Comparison of ENCODE assay signal across 12 cellular contexts in the genomic region with DNA sequence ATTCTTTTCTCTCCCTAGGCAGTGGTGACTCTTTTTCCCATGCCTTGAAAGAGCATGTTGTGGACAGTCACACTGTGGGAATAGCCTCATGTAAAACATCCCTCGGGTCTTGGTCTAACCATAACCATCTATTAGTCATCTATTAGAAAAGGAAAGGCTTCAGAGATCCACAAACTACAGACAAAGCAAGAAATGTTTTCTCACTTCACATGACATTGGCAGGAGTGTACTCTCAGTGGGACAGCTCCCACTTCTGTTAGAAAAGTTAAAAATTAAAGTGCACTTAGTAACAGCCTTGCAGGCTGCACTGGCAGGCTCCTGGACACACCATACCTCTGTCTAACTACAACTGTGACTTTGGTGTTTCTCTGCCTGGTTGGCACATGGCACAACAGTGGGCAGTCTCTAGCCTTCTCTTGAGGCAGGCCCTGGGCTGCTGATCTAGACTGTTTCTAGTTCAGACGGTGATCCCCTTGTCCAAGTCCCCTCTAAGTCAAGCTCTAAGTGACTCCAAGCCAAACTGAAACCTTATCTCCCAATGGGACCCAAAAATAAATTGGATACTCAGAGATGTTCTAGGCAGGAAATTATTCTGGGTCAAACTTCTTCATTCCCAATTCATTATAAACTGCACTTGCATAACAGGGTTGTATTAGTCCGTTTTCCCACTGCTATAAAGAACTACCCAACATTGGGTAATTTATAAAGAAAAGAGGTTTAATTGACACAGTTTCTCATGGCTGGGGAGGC. TPM values are rescaled to one million over a fixed set of nuclear protein-coding genes. Genes with fewer than 3 reads are reported as not detected.
DNase-seq lines count a peak whose midpoint lies in the region; ATAC-seq and TF ChIP-seq lines count a peak whose summit lies in the region.
"Had no signal": no experiment of that assay in that cellular context is flagged by ENCODE, and none has a peak within 500 bp of the region (broad histone marks: within the 10 kb centered on the region; RNA-seq: fewer than 3 reads in every experiment).

No MANE protein-coding gene starts in this region.

- H3K4me3 ChIP-seq in fibroblast of the aortic adventitia (ENCODE audit: low read depth, low read length) (no peak overlapping the region), Karpas-422 (ENCODE audit: low read length) (no peak overlapping the region)

- TF ChIP-seq CTCF in fibroblast of the aortic adventitia (IDR thresholded peaks at IDR 0.05; ENCODE audit: insufficient read depth, low read length) (no peak), progenitor cell of endocrine pancreas (IDR thresholded peaks at IDR 0.05; ENCODE audit: unreplicated experiment) (no peak)

- H3K36me3 ChIP-seq in Karpas-422 (ENCODE audit: insufficient read depth, low read length), result no peaks in the 10 kb centered on the region

- H3K4me1 ChIP-seq in Karpas-422 (ENCODE audit: low read length), result no peaks in the 10 kb centered on the region

- H4K20me1 ChIP-seq in Karpas-422 (ENCODE audit: insufficient read depth, low read depth, low read length), result no peaks in the 10 kb centered on the region

- DNase-seq in ELR (ENCODE audit: low read depth), result peak; percentile 80
- peak; percentile 87 for DNase-seq in LHCN-M2 (ENCODE audit: low read depth)
- peak; percentile 41 for DNase-seq in fibroblast of the aortic adventitia (ENCODE audit: low read depth)
- no peak for DNase-seq in progenitor cell of endocrine pancreas (ENCODE audit: low spot score, unreplicated experiment)
- DNase-seq in activated CD4-positive, alpha-beta T cell treated with anti-CD3 and anti-CD28 coated beads for 36 hours, result no peak
- DNase-seq in head of caudate nucleus, result no peak
- no peak for DNase-seq in Karpas-422
- DNase-seq: activated CD4-positive, alpha-beta T cell treated with anti-CD3 and anti-CD28 coated beads for 4 hours; activated effector memory CD4-positive, alpha-beta T cell treated with anti-CD3 and anti-CD28 coated beads, Interleukin-2, amount 50 U/mL, for 16 hours; NCI-H345; stimulated activated naive B cell treated with anti-CD40 and anti-IgM and Interleukin-4, amounts not matched to agents 10 μg/mL and 1 μg/mL and 100 μg/mL, for 72 hours had no signal

- H3K9ac ChIP-seq in Karpas-422 (ENCODE audit: low read length), result no peak overlapping the region

- H3K9me3 ChIP-seq in Karpas-422 (ENCODE audit: low read length), result no peaks in the 10 kb centered on the region

- H3K27me3 ChIP-seq in Karpas-422 (ENCODE audit: low read length), result 0 out of 2 replicates have a peak, but pooled peaks cover 3% of the 10 kb centered on the region

- no peak overlapping the region for H2AFZ ChIP-seq in Karpas-422 (ENCODE audit: low read length)

- CTCF ChIA-PET in activated CD4-positive, alpha-beta T cell treated with anti-CD3 and anti-CD28 coated beads for 36 hours (lab: Charles Lee), result no interaction called here

- intact Hi-C loops in activated CD4-positive, alpha-beta T cell treated with anti-CD3 and anti-CD28 coated beads for 36 hours (cut with DNase I, micrococcal nuclease), result no loop called here
- intact Hi-C loops in head of caudate nucleus (cut with DNase I), result no loop called here

- H3K4me1 Mint-ChIP-seq in progenitor cell of endocrine pancreas (ENCODE audit: low read depth), result peaks cover 6% of the 10 kb centered on the region
- H3K4me1 Mint-ChIP-seq in activated CD4-positive, alpha-beta T cell treated with anti-CD3 and anti-CD28 coated beads for 36 hours, result no peaks in the 10 kb centered on the region
- H3K4me1 Mint-ChIP-seq: stimulated activated naive B cell treated with anti-CD40 and anti-IgM and Interleukin-4, amounts not matched to agents 10 μg/mL and 1 μg/mL and 100 μg/mL, for 72 hours had no signal

- no peak overlapping the region for H3K4me3 Mint-ChIP-seq in progenitor cell of endocrine pancreas (ENCODE audit: low read depth)
- H3K4me3 Mint-ChIP-seq in activated CD4-positive, alpha-beta T cell treated with anti-CD3 and anti-CD28 coated beads for 36 hours, result no peak overlapping the region
- H3K4me3 Mint-ChIP-seq: stimulated activated naive B cell treated with anti-CD40 and anti-IgM and Interleukin-4, amounts not matched to agents 10 μg/mL and 1 μg/mL and 100 μg/mL, for 72 hours had no signal

- no peak overlapping the region for H3K4me2 ChIP-seq in Karpas-422 (ENCODE audit: low read depth, low read length, poor library complexity, severe bottlenecking)

- no peaks in the 10 kb centered on the region for H3K9me2 ChIP-seq in Karpas-422 (replicated peaks; ENCODE audit: insufficient read depth, low read length)

- H3K27ac ChIP-seq in Karpas-422 (ENCODE audit: low read length), result no peak overlapping the region

- H3K36me3 Mint-ChIP-seq in progenitor cell of endocrine pancreas (ENCODE audit: insufficient read depth), result no peaks in the 10 kb centered on the region
- H3K36me3 Mint-ChIP-seq in activated CD4-positive, alpha-beta T cell treated with anti-CD3 and anti-CD28 coated beads for 36 hours (ENCODE audit: low read depth), result no peaks in the 10 kb centered on the region
- H3K36me3 Mint-ChIP-seq: stimulated activated naive B cell treated with anti-CD40 and anti-IgM and Interleukin-4, amounts not matched to agents 10 μg/mL and 1 μg/mL and 100 μg/mL, for 72 hours had no signal

- no peak for ATAC-seq in activated CD4-positive, alpha-beta T cell treated with anti-CD3 and anti-CD28 coated beads for 36 hours
- no peak for ATAC-seq in HG03571 (IDR thresholded peaks at IDR 0.05; ENCODE audit: unreplicated experiment)
- ATAC-seq: stimulated activated naive B cell treated with anti-CD40 and anti-IgM and Interleukin-4, amounts not matched to agents 10 μg/mL and 1 μg/mL and 100 μg/mL, for 72 hours had no signal

- H3K79me2 ChIP-seq in Karpas-422 (ENCODE audit: low read length), result no peaks in the 10 kb centered on the region

- no peaks in the 10 kb centered on the region for H3K27me3 Mint-ChIP-seq in progenitor cell of endocrine pancreas
- no peaks in the 10 kb centered on the region for H3K27me3 Mint-ChIP-seq in activated CD4-positive, alpha-beta T cell treated with anti-CD3 and anti-CD28 coated beads for 36 hours

- H3K9me3 Mint-ChIP-seq in progenitor cell of endocrine pancreas (ENCODE audit: low read depth), result no peaks in the 10 kb centered on the region
- H3K9me3 Mint-ChIP-seq in activated CD4-positive, alpha-beta T cell treated with anti-CD3 and anti-CD28 coated beads for 36 hours (ENCODE audit: low read depth), result no peaks in the 10 kb centered on the region
- H3K9me3 Mint-ChIP-seq: stimulated activated naive B cell treated with anti-CD40 and anti-IgM and Interleukin-4, amounts not matched to agents 10 μg/mL and 1 μg/mL and 100 μg/mL, for 72 hours had no signal

- POLR2A ChIA-PET in activated CD4-positive, alpha-beta T cell treated with anti-CD3 and anti-CD28 coated beads for 36 hours (lab: Charles Lee), result no interaction called here

- peak overlapping the region; percentile 51 for H3K27ac Mint-ChIP-seq in progenitor cell of endocrine pancreas
- H3K27ac Mint-ChIP-seq in activated CD4-positive, alpha-beta T cell treated with anti-CD3 and anti-CD28 coated beads for 36 hours, result no peak overlapping the region
- H3K27ac Mint-ChIP-seq: stimulated activated naive B cell treated with anti-CD40 and anti-IgM and Interleukin-4, amounts not matched to agents 10 μg/mL and 1 μg/mL and 100 μg/mL, for 72 hours had no signal

RNA-seq across cellular contexts. Expression of a gene that starts 57.9 kb away (rescaled TPM):
- 1,506 and 2,151 TPM in 2 replicates for total RNA-seq in LHCN-M2 (2014; rRNA removed)
- 564 TPM for polyA plus RNA-seq in LHCN-M2 (2012)
- 2,201 and 3,050 TPM in 2 replicates for total RNA-seq in fibroblast of the aortic adventitia (ENCODE audit: low replicate concordance)
- 382 and 384 TPM in 2 replicates for total RNA-seq in progenitor cell of endocrine pancreas
- total RNA-seq in activated CD4-positive, alpha-beta T cell treated with anti-CD3 and anti-CD28 coated beads for 36 hours, result 10 to 100 TPM; 57.6 to 68.9 TPM
- total RNA-seq in Karpas-422 (2014; rRNA removed; shearing (Covaris generic); ENCODE audit: low replicate concordance), result 526 and 559 TPM in 2 replicates

Comparison
In these comparisons a context has a peak if more than half of its experiments do, and no peak if none do; other contexts are left out.
1. DNase-seq: peak in ELR (single experiment), LHCN-M2 (single experiment) and fibroblast of the aortic adventitia (single experiment); none in progenitor cell of endocrine pancreas (single experiment), activated CD4-positive, alpha-beta T cell treated with anti-CD3 and anti-CD28 coated beads for 36 hours (single experiment), head of caudate nucleus (0 of 42) and Karpas-422 (single experiment).